Comparison of ENCODE assay signal across 16 cellular contexts in the genomic region with DNA sequence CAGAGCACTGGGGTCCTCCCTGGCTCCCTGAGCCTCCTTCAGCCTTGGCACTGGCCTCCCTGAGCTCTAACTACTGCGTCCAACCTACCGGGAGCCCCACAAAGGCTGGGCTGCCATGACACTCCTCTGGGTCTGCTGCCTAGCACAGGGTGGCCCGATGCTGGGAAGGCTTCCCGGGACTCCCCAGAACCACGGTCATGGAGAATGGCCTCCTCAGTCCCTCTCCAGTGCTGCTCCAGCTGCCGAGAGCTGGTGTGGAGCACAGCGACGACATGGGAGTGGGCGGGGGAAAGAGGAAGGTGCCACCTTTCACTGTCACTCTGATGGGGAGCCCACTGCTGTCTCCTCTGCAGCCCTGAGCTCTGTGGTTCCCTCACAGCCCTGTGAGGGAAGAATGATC.
"Had no signal": no experiment of that assay in that cellular context is flagged by ENCODE, and none has a peak within 500 bp of the region (broad histone marks: within the 10 kb centered on the region; RNA-seq: fewer than 3 reads in every experiment).

No MANE protein-coding gene starts in this region.

- H3K4me1 ChIP-seq: colonic mucosa, uterus had no signal

- H3K4me3 Mint-ChIP-seq: activated CD4-positive, alpha-beta T cell treated with anti-CD3 and anti-CD28 coated beads, Interleukin-2, amount 10 ng/mL, durations not matched to agents 7 days and 5 days; activated T-cell treated with anti-CD3 and anti-CD28 coated beads, Interleukin-2, amount 50 U/mL, for 4 hours; naive thymus-derived CD8-positive, alpha-beta T cell; stimulated activated naive CD8-positive, alpha-beta T cell treated with anti-CD3 and anti-CD28 coated beads, Interleukin-15, amount 100 ng/mL, for 72 hours had no signal

- H3K27me3 ChIP-seq: cardiac muscle cell, colonic mucosa, uterus had no signal

- ATAC-seq: activated T-cell treated with anti-CD3 and anti-CD28 coated beads, Interleukin-2, amount 50 U/mL, for 4 hours; mucosa of descending colon; naive thymus-derived CD8-positive, alpha-beta T cell; stimulated activated naive CD8-positive, alpha-beta T cell treated with anti-CD3 and anti-CD28 coated beads, Interleukin-15, amount 100 ng/mL, for 72 hours had no signal

- H3K27me3 Mint-ChIP-seq: activated CD4-positive, alpha-beta T cell treated with anti-CD3 and anti-CD28 coated beads, Interleukin-2, amount 10 ng/mL, durations not matched to agents 7 days and 5 days had no signal

- H3K9me3 ChIP-seq: colonic mucosa, mucosa of descending colon, uterus had no signal

- DNase-seq: activated CD4-positive, alpha-beta T cell treated with anti-CD3 and anti-CD28 coated beads, Interleukin-2, amount 10 ng/mL, durations not matched to agents 7 days and 5 days; activated CD4-positive, CD25-positive, alpha-beta regulatory T cell; activated naive CD4-positive, alpha-beta T cell; activated T-cell treated with anti-CD3 and anti-CD28 coated beads, Interleukin-2, amount 50 U/mL, for 4 hours; effector CD8-positive, alpha-beta T cell; hypothalamus; occipital lobe; stimulated activated CD4-positive, alpha-beta T cell treated with anti-CD3 and anti-CD28 coated beads, Interleukin-4, amount 100 ng/mL, for 1 hour; stimulated activated CD8-positive, alpha-beta memory T cell treated with anti-CD3 and anti-CD28 coated beads, Interleukin-4, amount 100 ng/mL, for 48 hours; uterus had no signal

- H3K36me3 Mint-ChIP-seq: naive thymus-derived CD8-positive, alpha-beta T cell had no signal

- H3K27ac Mint-ChIP-seq: activated CD4-positive, alpha-beta T cell treated with anti-CD3 and anti-CD28 coated beads, Interleukin-2, amount 10 ng/mL, durations not matched to agents 7 days and 5 days; naive thymus-derived CD8-positive, alpha-beta T cell; stimulated activated naive CD8-positive, alpha-beta T cell treated with anti-CD3 and anti-CD28 coated beads, Interleukin-15, amount 100 ng/mL, for 72 hours had no signal

- H3K9me3 Mint-ChIP-seq: activated CD4-positive, alpha-beta T cell treated with anti-CD3 and anti-CD28 coated beads, Interleukin-2, amount 10 ng/mL, durations not matched to agents 7 days and 5 days; activated T-cell treated with anti-CD3 and anti-CD28 coated beads, Interleukin-2, amount 50 U/mL, for 4 hours; naive thymus-derived CD8-positive, alpha-beta T cell; stimulated activated naive CD8-positive, alpha-beta T cell treated with anti-CD3 and anti-CD28 coated beads, Interleukin-15, amount 100 ng/mL, for 72 hours had no signal

- H3K27ac ChIP-seq: cardiac muscle cell, colonic mucosa, epithelial cell of prostate, uterus had no signal
